In the genomic region with DNA sequence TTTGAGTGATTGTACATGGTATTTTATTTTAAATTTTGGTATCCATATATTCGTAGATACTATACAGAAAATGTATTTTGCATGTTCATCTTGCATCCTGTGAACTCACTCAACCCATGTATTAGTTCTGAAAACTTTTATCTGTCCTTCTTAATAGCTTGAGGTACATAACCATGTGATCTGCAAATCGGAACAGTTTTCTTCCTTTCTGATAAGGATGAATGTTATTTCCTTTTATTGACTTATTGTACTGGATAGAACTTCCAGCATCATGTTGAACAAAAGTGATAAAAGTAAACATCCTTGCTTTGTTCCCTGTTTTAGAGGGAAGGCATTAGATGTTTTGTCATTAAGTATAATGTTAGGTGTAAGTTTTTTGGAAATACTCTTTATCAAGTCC, we compare ENCODE assay signal across 26 cellular contexts.
"Had no signal": no experiment of that assay in that cellular context is flagged by ENCODE, and none has a peak within 500 bp of the region (broad histone marks: within the 10 kb centered on the region; RNA-seq: fewer than 3 reads in every experiment).

No MANE protein-coding gene starts in this region.

- H3K4me1 ChIP-seq: stomach, suprapubic skin, testis, thyroid gland, tibial artery, tibial nerve, transverse colon, upper lobe of left lung, upper lobe of right lung, uterus, vagina had no signal

- H3K9me3 ChIP-seq: suprapubic skin, testis, thoracic aorta, thyroid gland, tibial artery, transverse colon, upper lobe of left lung, upper lobe of right lung, uterus, vagina had no signal

- ATAC-seq: stimulated activated effector memory CD8-positive, alpha-beta T cell treated with anti-CD3 and anti-CD28 coated beads, Interleukin-12 subunit alpha, Interleukin-12 subunit beta, amount 100 ng/mL, for 72 hours; stimulated activated memory B cell treated with anti-CD40 and anti-IgM and Interleukin-4, amounts not matched to agents 10 μg/mL and 1 μg/mL and 100 μg/mL, for 72 hours; stimulated activated naive B cell treated with anti-CD40 and anti-IgM and Interleukin-4, amounts not matched to agents 10 μg/mL and 1 μg/mL and 100 μg/mL, for 72 hours; stimulated activated naive CD8-positive, alpha-beta T cell treated with anti-CD3 and anti-CD28 coated beads, Interleukin-15, amount 100 ng/mL, for 72 hours; stimulated activated naive CD8-positive, alpha-beta T cell treated with anti-CD3 and anti-CD28 coated beads, Interleukin-15, Interleukin-2, amounts not matched to agents 100 U/mL and 50 U/mL, for 24 hours; upper lobe of right lung had no signal

- H3K27ac ChIP-seq: stomach, suprapubic skin, testis, thoracic aorta, thyroid gland, tibial artery, tibial nerve, transverse colon, upper lobe of left lung, upper lobe of right lung, uterus, vagina had no signal

- DNase-seq: stimulated activated CD4-positive, alpha-beta T cell treated with anti-CD3 and anti-CD28 coated beads, Interleukin-2, amount 100 ng/mL, for 48 hours; stimulated activated CD4-positive, alpha-beta T cell treated with anti-CD3 and anti-CD28 coated beads, Interleukin-4, amount 100 ng/mL, for 1 hour; stimulated activated CD4-positive, alpha-beta T cell treated with anti-CD3 and anti-CD28 coated beads, Interleukin-4, amount 100 ng/mL, for 24 hours; stimulated activated CD4-positive, alpha-beta T cell treated with anti-CD3 and anti-CD28 coated beads, Interleukin-4, amount 100 ng/mL, for 4 hours; stimulated activated CD8-positive, alpha-beta memory T cell treated with anti-CD3 and anti-CD28 coated beads, Interleukin-4, amount 100 ng/mL, for 48 hours; stimulated activated naive B cell treated with anti-CD40 and anti-IgM and Interleukin-4, amounts not matched to agents 10 μg/mL and 1 μg/mL and 100 μg/mL, for 72 hours; stimulated activated naive CD4-positive, alpha-beta T cell; stimulated activated naive CD4-positive, alpha-beta T cell treated with Interleukin-2 at 50 U/mL for 16 hours; stimulated activated naive CD8-positive, alpha-beta T cell treated with anti-CD3 and anti-CD28 coated beads, Interleukin-15, amount 100 ng/mL, for 72 hours; stimulated activated naive CD8-positive, alpha-beta T cell treated with anti-CD3 and anti-CD28 coated beads, Interleukin-15, Interleukin-2, amounts not matched to agents 100 U/mL and 50 U/mL, for 24 hours; stomach; substantia nigra; testis; thyroid gland; tibial artery; transverse colon; trophoblast cell; upper lobe of left lung; upper lobe of right lung; uterus had no signal

- H3K36me3 ChIP-seq: stomach, suprapubic skin, thoracic aorta, thyroid gland, tibial artery, tibial nerve, transverse colon, upper lobe of left lung, upper lobe of right lung, uterus, vagina had no signal

- H3K4me3 ChIP-seq: stomach, suprapubic skin, testis, thoracic aorta, thyroid gland, tibial artery, tibial nerve, transverse colon, upper lobe of left lung, upper lobe of right lung, uterus, vagina had no signal

- H3K27me3 ChIP-seq: suprapubic skin, testis, thyroid gland, tibial artery, tibial nerve, transverse colon, upper lobe of left lung, upper lobe of right lung, uterus, vagina had no signal
